1 cellular context compared by ENCODE assay signal in genomic region chr9:128208943-128209695, GRCh38.
TF ChIP-seq lines count a peak whose summit lies in the region.

No MANE protein-coding gene starts in this region.

TF ChIP-seq in K562, 482 proteins besides CTCF, POLR2A, EP300 and RAD21:
- 0 out of 2 replicates have a peak, but pooled peaks have one; percentile 31 for TF ChIP-seq ZKSCAN1 (IDR thresholded peaks at IDR 0.05; ENCODE audit: low read depth, low read length)
- no peak for TF ChIP-seq SRF (CRISPR knock-in tag; IDR thresholded peaks at IDR 0.05)
- no peak for TF ChIP-seq ZFX (CRISPR knock-in tag; IDR thresholded peaks at IDR 0.05)
- no peak for TF ChIP-seq NCOA6 (IDR thresholded peaks at IDR 0.05)
- TF ChIP-seq SMAD4 (CRISPR knock-in tag; conservative IDR thresholded peaks at IDR 0.05), result peak; percentile 43; the same call in 1 of the 2 replicates
- TF ChIP-seq ZHX1 (conservative IDR thresholded peaks at IDR 0.05; ENCODE audit: low read length), result no peak
- TF ChIP-seq RNF2 (IDR thresholded peaks at IDR 0.05), result no peak
- peak; percentile 72 for TF ChIP-seq MYC (IDR thresholded peaks at IDR 0.05; ENCODE audit: low read depth, low read length)
- TF ChIP-seq MYC (CRISPR knock-in tag; IDR thresholded peaks at IDR 0.05; ENCODE audit: borderline replicate concordance, low read depth), result no peak
- no peak for TF ChIP-seq SMARCA4 (IDR thresholded peaks at IDR 0.05)
- no peak for TF ChIP-seq CC2D1A (IDR thresholded peaks at IDR 0.05)
- TF ChIP-seq, protein P1, sequence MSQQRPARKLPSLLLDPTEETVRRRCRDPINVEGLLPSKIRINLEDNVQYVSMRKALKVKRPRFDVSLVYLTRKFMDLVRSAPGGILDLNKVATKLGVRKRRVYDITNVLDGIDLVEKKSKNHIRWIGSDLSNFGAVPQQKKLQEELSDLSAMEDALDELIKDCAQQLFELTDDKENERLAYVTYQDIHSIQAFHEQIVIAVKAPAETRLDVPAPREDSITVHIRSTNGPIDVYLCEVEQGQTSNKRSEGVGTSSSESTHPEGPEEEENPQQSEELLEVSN (IDR thresholded peaks at IDR 0.05; ENCODE audit: borderline replicate concordance in 1 of 2, extremely low read depth in 1 of 2, insufficient read depth in 1 of 2, insufficient read length in 1 of 2, low read depth in 1 of 2, low read length in 1 of 2, poor library complexity in 1 of 2, severe bottlenecking in 1 of 2), result peak; percentile 25 to 34
- no peak for TF ChIP-seq GABPA (tag; conservative IDR thresholded peaks at IDR 0.05; ENCODE audit: low read depth)
- no peak for TF ChIP-seq KLF1 (tag; IDR thresholded peaks at IDR 0.05)
- TF ChIP-seq MLX (CRISPR knock-in tag; conservative IDR thresholded peaks at IDR 0.05), result 0 out of 4 replicates have a peak, but pooled peaks have one; percentile 5 to 79
- no peak for TF ChIP-seq NCOA2 (IDR thresholded peaks at IDR 0.05; ENCODE audit: partially characterized antibody in 2 of 2)
- TF ChIP-seq, protein P2, sequence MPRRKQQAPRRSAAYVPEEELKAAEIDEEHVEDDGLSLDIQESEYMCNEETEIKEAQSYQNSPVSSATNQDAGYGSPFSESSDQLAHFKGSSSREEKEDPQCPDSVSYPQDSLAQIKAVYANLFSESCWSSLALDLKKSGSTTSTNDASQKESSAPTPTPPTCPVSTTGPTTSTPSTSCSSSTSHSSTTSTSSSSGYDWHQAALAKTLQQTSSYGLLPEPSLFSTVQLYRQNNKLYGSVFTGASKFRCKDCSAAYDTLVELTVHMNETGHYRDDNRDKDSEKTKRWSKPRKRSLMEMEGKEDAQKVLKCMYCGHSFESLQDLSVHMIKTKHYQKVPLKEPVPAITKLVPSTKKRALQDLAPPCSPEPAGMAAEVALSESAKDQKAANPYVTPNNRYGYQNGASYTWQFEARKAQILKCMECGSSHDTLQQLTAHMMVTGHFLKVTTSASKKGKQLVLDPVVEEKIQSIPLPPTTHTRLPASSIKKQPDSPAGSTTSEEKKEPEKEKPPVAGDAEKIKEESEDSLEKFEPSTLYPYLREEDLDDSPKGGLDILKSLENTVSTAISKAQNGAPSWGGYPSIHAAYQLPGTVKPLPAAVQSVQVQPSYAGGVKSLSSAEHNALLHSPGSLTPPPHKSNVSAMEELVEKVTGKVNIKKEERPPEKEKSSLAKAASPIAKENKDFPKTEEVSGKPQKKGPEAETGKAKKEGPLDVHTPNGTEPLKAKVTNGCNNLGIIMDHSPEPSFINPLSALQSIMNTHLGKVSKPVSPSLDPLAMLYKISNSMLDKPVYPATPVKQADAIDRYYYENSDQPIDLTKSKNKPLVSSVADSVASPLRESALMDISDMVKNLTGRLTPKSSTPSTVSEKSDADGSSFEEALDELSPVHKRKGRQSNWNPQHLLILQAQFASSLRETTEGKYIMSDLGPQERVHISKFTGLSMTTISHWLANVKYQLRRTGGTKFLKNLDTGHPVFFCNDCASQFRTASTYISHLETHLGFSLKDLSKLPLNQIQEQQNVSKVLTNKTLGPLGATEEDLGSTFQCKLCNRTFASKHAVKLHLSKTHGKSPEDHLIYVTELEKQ (CRISPR knock-in tag; IDR thresholded peaks at IDR 0.05), result no peak
